In the genomic region with DNA sequence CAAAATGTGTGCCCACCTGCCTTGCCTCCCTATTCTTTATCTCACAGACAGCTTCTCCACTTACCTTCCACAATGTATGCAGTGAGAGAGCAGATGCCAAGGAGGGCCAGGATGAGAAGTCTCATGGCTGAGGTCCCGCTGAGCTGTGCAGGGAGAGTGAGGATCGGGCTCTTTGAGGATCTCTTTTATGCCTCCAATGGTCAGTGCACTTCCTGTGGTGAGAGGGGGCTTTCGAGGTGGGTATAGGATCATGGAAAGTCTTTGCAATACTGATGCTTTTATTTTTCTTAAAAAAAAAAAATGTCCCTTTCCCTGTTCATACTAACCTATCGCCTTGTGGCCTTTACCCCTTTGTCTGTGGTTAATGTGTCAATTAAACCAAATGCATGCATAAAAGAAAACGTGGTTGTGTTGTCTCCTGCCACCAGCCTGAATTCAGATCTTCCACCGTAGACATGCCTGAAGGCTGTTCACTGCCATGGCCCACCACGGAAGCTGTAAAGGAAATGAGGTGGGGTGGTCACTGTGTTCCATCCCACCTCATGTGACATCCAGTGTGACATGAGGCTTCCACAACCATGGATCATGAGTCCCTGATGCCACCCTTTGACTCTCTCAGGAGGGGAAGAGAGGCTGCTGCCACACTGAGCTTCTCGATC, we compare ENCODE assay signal across 14 cellular contexts. TPM values are rescaled to one million over a fixed set of nuclear protein-coding genes. Genes with fewer than 3 reads are reported as not detected.
DNase-seq lines count a peak whose midpoint lies in the region; ATAC-seq, FAIRE-seq and TF ChIP-seq lines count a peak whose summit lies in the region.
"Not testable (repeated sequence)": the region's sequence is repeated elsewhere in the genome, so short reads cannot be mapped to it uniquely, and the experiment has no call there.
"Had no signal": no experiment of that assay in that cellular context is flagged by ENCODE, and none has a peak within 500 bp of the region (broad histone marks: within the 10 kb centered on the region; RNA-seq: fewer than 3 reads in every experiment).

XCL2 (minus strand) TSS at position 158 of the 659 bp plus-strand sequence; CDS start at position 125, 33 bp downstream.

- H3K36me3 Mint-ChIP-seq in CD4-positive, alpha-beta memory T cell; activated CD4-positive, alpha-beta T cell treated with anti-CD3 and anti-CD28 coated beads, Interleukin-2, amount 10 ng/mL, durations not matched to agents 24 days and 14 days (ENCODE audit: low read depth); activated T-cell treated with anti-CD3 and anti-CD28 coated beads, Interleukin-2, amount 50 U/mL, for 24 hours (ENCODE audit: low read depth); activated naive CD8-positive, alpha-beta T cell; effector memory CD8-positive, alpha-beta T cell (ENCODE audit: insufficient read depth); natural killer cell: not testable (repeated sequence)

- peak within 1 kb of the TSS in 4 of 7 donors; percentile 5 to 60 (median 26) for H3K27ac Mint-ChIP-seq in CD4-positive, alpha-beta memory T cell
- peak within 1 kb of the TSS; percentile 10 for H3K27ac Mint-ChIP-seq in activated CD4-positive, alpha-beta T cell treated with anti-CD3 and anti-CD28 coated beads, Interleukin-2, amount 10 ng/mL, durations not matched to agents 24 days and 14 days
- H3K27ac Mint-ChIP-seq in activated T-cell treated with anti-CD3 and anti-CD28 coated beads, Interleukin-2, amount 50 U/mL, for 24 hours, result peak within 1 kb of the TSS; percentile 52
- peak within 1 kb of the TSS; percentile 18 for H3K27ac Mint-ChIP-seq in activated naive CD8-positive, alpha-beta T cell
- H3K27ac Mint-ChIP-seq in effector memory CD8-positive, alpha-beta T cell, result peak within 1 kb of the TSS; percentile 55 to 93
- peak within 1 kb of the TSS; percentile 93 to 95 for H3K27ac Mint-ChIP-seq in natural killer cell
- peak within 1 kb of the TSS; percentile 95 to 98 for H3K27ac Mint-ChIP-seq in stimulated activated naive CD8-positive, alpha-beta T cell treated with anti-CD3 and anti-CD28 coated beads, Interleukin-15, amount 100 ng/mL, for 72 hours

- intact Hi-C loops in CD4-positive, alpha-beta memory T cell (cut with micrococcal nuclease); activated CD4-positive, alpha-beta T cell treated with anti-CD3 and anti-CD28 coated beads, Interleukin-2, amount 10 ng/mL, durations not matched to agents 24 days and 14 days (cut with micrococcal nuclease): not testable (repeated sequence)
- intact Hi-C loops in natural killer cell (cut with micrococcal nuclease), result loop anchor here (1.0 to 2.0 kb wide), 2 partner anchors 9 to 23 kb away; no protein-coding TSS in a partner anchor

- CTCF ChIA-PET in CD4-positive, alpha-beta memory T cell (lab: Charles Lee; ENCODE audit: partially characterized antibody), result not testable (repeated sequence)

- not testable (repeated sequence) for H3K36me3 ChIP-seq in CD4-positive, alpha-beta memory T cell (ENCODE audit: insufficient read depth, low read length)

- not testable (repeated sequence) for TF ChIP-seq CTCF in natural killer cell (IDR thresholded peaks at IDR 0.05)

- POLR2A ChIA-PET in CD4-positive, alpha-beta memory T cell (lab: Charles Lee; ENCODE audit: partially characterized antibody), result not testable (repeated sequence)

- not testable (repeated sequence) for H3K27me3 ChIP-seq in CD4-positive, alpha-beta memory T cell (ENCODE audit: insufficient read depth, low read length)

- H3K4me1 Mint-ChIP-seq in CD4-positive, alpha-beta memory T cell, result peaks cover 3 to 23% (median 15%) of the 10 kb centered on the region in 4 donors
- H3K4me1 Mint-ChIP-seq in activated CD4-positive, alpha-beta T cell treated with anti-CD3 and anti-CD28 coated beads, Interleukin-2, amount 10 ng/mL, durations not matched to agents 24 days and 14 days, result peaks cover 13% of the 10 kb centered on the region
- H3K4me1 Mint-ChIP-seq in activated T-cell treated with anti-CD3 and anti-CD28 coated beads, Interleukin-2, amount 50 U/mL, for 24 hours (ENCODE audit: low read depth), result peaks cover 15% of the 10 kb centered on the region
- H3K4me1 Mint-ChIP-seq in activated naive CD8-positive, alpha-beta T cell (ENCODE audit: low read depth), result not testable (repeated sequence)
- H3K4me1 Mint-ChIP-seq in effector memory CD8-positive, alpha-beta T cell (ENCODE audit: low read depth in 2 of 2), result peaks cover 14 to 36% of the 10 kb centered on the region in 2 donors
- peaks cover 54 to 59% of the 10 kb centered on the region in 2 donors for H3K4me1 Mint-ChIP-seq in natural killer cell
- peaks cover 38% of the 10 kb centered on the region for H3K4me1 Mint-ChIP-seq in stimulated activated naive CD8-positive, alpha-beta T cell treated with anti-CD3 and anti-CD28 coated beads, Interleukin-15, amount 100 ng/mL, for 72 hours

- not testable (repeated sequence) for H3K27ac ChIP-seq in CD4-positive, alpha-beta memory T cell (ENCODE audit: low read depth, low read length)

- not testable (repeated sequence) for H3K4me3 ChIP-seq in CD4-positive, alpha-beta memory T cell (ENCODE audit: low read length in 2 of 2)

- FAIRE-seq in GM19239 (lab: Jason Lieb, UNC), result peak; percentile 44

- ATAC-seq in effector memory CD8-positive, alpha-beta T cell (replicated peaks), result peak; percentile 89
- ATAC-seq in natural killer cell, result peak; percentile 49 to 83 (median 64)
- peak; percentile 90 for ATAC-seq in stimulated activated naive CD8-positive, alpha-beta T cell treated with anti-CD3 and anti-CD28 coated beads, Interleukin-15, amount 100 ng/mL, for 72 hours

- not testable (repeated sequence) for H3K9me3 ChIP-seq in CD4-positive, alpha-beta memory T cell (ENCODE audit: control insufficient read depth in 1 of 2, low read length in 2 of 2)

- H3K4me1 ChIP-seq in CD4-positive, alpha-beta memory T cell (ENCODE audit: insufficient read depth, low read length), result not testable (repeated sequence)

- H3K27me3 Mint-ChIP-seq in CD4-positive, alpha-beta memory T cell; activated T-cell treated with anti-CD3 and anti-CD28 coated beads, Interleukin-2, amount 50 U/mL, for 24 hours; activated naive CD8-positive, alpha-beta T cell; effector memory CD8-positive, alpha-beta T cell; natural killer cell (ENCODE audit: low read depth in 2 of 2); stimulated activated naive CD8-positive, alpha-beta T cell treated with anti-CD3 and anti-CD28 coated beads, Interleukin-15, amount 100 ng/mL, for 72 hours: not testable (repeated sequence)
- H3K27me3 Mint-ChIP-seq in activated CD4-positive, alpha-beta T cell treated with anti-CD3 and anti-CD28 coated beads, Interleukin-2, amount 10 ng/mL, durations not matched to agents 24 days and 14 days, result peaks cover 10% of the 10 kb centered on the region

- H3K9me3 Mint-ChIP-seq in CD4-positive, alpha-beta memory T cell; activated T-cell treated with anti-CD3 and anti-CD28 coated beads, Interleukin-2, amount 50 U/mL, for 24 hours; activated naive CD8-positive, alpha-beta T cell (ENCODE audit: low read depth); effector memory CD8-positive, alpha-beta T cell; natural killer cell: not testable (repeated sequence)
- peaks cover 14% of the 10 kb centered on the region for H3K9me3 Mint-ChIP-seq in activated CD4-positive, alpha-beta T cell treated with anti-CD3 and anti-CD28 coated beads, Interleukin-2, amount 10 ng/mL, durations not matched to agents 24 days and 14 days
- H3K9me3 Mint-ChIP-seq in stimulated activated naive CD8-positive, alpha-beta T cell treated with anti-CD3 and anti-CD28 coated beads, Interleukin-15, amount 100 ng/mL, for 72 hours, result peaks cover 7 to 13% of the 10 kb centered on the region in 2 donors

- not testable (repeated sequence) for DNase-seq in CD4-positive, alpha-beta memory T cell; GM19239 (ENCODE audit: insufficient read length, low spot score); activated CD4-positive, alpha-beta T cell treated with anti-CD3 and anti-CD28 coated beads, Interleukin-2, amount 10 ng/mL, durations not matched to agents 24 days and 14 days; activated T-cell treated with anti-CD3 and anti-CD28 coated beads, Interleukin-2, amount 50 U/mL, for 24 hours; effector memory CD8-positive, alpha-beta T cell; natural killer cell
- DNase-seq in stimulated activated naive CD8-positive, alpha-beta T cell treated with anti-CD3 and anti-CD28 coated beads, Interleukin-15, amount 100 ng/mL, for 72 hours, result peak in 1 of 2 donors; percentile 31

- H3K4me3 Mint-ChIP-seq in CD4-positive, alpha-beta memory T cell, result peak within 1 kb of the TSS in 4 of 8 donors; percentile 40 to 71 (median 52)
- H3K4me3 Mint-ChIP-seq in activated CD4-positive, alpha-beta T cell treated with anti-CD3 and anti-CD28 coated beads, Interleukin-2, amount 10 ng/mL, durations not matched to agents 24 days and 14 days, result not testable (repeated sequence)
- H3K4me3 Mint-ChIP-seq in activated T-cell treated with anti-CD3 and anti-CD28 coated beads, Interleukin-2, amount 50 U/mL, for 24 hours, result peak within 1 kb of the TSS; percentile 61
- peak within 1 kb of the TSS; percentile 53 for H3K4me3 Mint-ChIP-seq in activated naive CD8-positive, alpha-beta T cell
- H3K4me3 Mint-ChIP-seq in effector memory CD8-positive, alpha-beta T cell, result peak within 1 kb of the TSS; percentile 71 to 88
- H3K4me3 Mint-ChIP-seq in natural killer cell, result peak within 1 kb of the TSS; percentile 95
- peak within 1 kb of the TSS; percentile 83 to 92 for H3K4me3 Mint-ChIP-seq in stimulated activated naive CD8-positive, alpha-beta T cell treated with anti-CD3 and anti-CD28 coated beads, Interleukin-15, amount 100 ng/mL, for 72 hours

RNA-seq across cellular contexts. Expression of gene XCL2, which starts in this region (rescaled TPM):
- not detected for total RNA-seq in CD4-positive, alpha-beta memory T cell
- 1 to 10 TPM; 1.4 to 2.8 TPM for polyA plus RNA-seq in CD4-positive, alpha-beta memory T cell
- total RNA-seq in activated CD4-positive, alpha-beta T cell treated with anti-CD3 and anti-CD28 coated beads, Interleukin-2, amount 10 ng/mL, durations not matched to agents 24 days and 14 days, result 44.9 and 46.4 TPM in 2 replicates
- total RNA-seq in natural killer cell, result 100 to 1,000 TPM in 1 of 3 donors, 10 to 100 TPM in 2; 32.6 to 110 (median 92.9) TPM
- total RNA-seq: B cell, GM23338, H9, HepG2, HT-29, OCI-LY7 had no signal
- polyA plus RNA-seq: GM23338 had no signal

Comparison
In these comparisons a context has a peak if more than half of its experiments do, and no peak if none do; other contexts are left out.
1. RNA of gene XCL2 (total RNA-seq): 32.6 to 110 TPM in natural killer cell and 44.9 to 46.4 TPM in activated CD4-positive, alpha-beta T cell treated with anti-CD3 and anti-CD28 coated beads, Interleukin-2, amount 10 ng/mL, durations not matched to agents 24 days and 14 days; not detected in CD4-positive, alpha-beta memory T cell; every median in the first group is over 10 times any median in the second.
2. H3K27ac Mint-ChIP-seq: peak in every context shown above with its lines; median percentile 96 in stimulated activated naive CD8-positive, alpha-beta T cell treated with anti-CD3 and anti-CD28 coated beads, Interleukin-15, amount 100 ng/mL, for 72 hours; 94 in natural killer cell; 74 in effector memory CD8-positive, alpha-beta T cell; 52 in activated T-cell treated with anti-CD3 and anti-CD28 coated beads, Interleukin-2, amount 50 U/mL, for 24 hours; 26 in CD4-positive, alpha-beta memory T cell; 18 in activated naive CD8-positive, alpha-beta T cell; 10 in activated CD4-positive, alpha-beta T cell treated with anti-CD3 and anti-CD28 coated beads, Interleukin-2, amount 10 ng/mL, durations not matched to agents 24 days and 14 days.
3. Peak in every context shown above with its lines, with median percentiles within 50 percentile points of each other: ATAC-seq.